8 cellular contexts compared by ENCODE assay signal in genomic region chr1:28507646-28508434, GRCh38. TPM values are rescaled to one million over a fixed set of nuclear protein-coding genes. Genes with fewer than 3 reads are reported as not detected.
DNase-seq lines count a peak whose midpoint lies in the region; TF ChIP-seq lines count a peak whose summit lies in the region.

No MANE protein-coding gene starts in this region.

- H3K4me2 ChIP-seq in H9 (ENCODE audit: insufficient read depth, insufficient read length, low read length) = peak overlapping the region; percentile 65
- peak overlapping the region; percentile 100 for H3K4me2 ChIP-seq in smooth muscle cell

- no peak overlapping the region for H2AK5ac ChIP-seq in H9 (ENCODE audit: insufficient read length, low read length)

- H3K9ac ChIP-seq in H9 (ENCODE audit: extremely low read depth, insufficient read length, low read length) (peak overlapping the region; percentile 99), smooth muscle cell (ENCODE audit: low read depth) (peak overlapping the region; percentile 92)

- H4K91ac ChIP-seq in H9 (ENCODE audit: insufficient read length, low read depth, low read length) = no peak overlapping the region

- H3K36me3 Mint-ChIP-seq in H9 (ENCODE audit: insufficient read depth in 1 of 3, low read depth in 3 of 3) = peaks cover 65 to 74% (median 71%) of the 10 kb centered on the region in 3 experiments

- H3K27ac Mint-ChIP-seq in H9 = peak overlapping the region; percentile 99

- peak overlapping the region; percentile 97 for H3K4me3 Mint-ChIP-seq in H9

- H3K79me1 ChIP-seq in H9 (ENCODE audit: insufficient read depth, low read depth, low read length, poor library complexity, severe bottlenecking) = no peaks in the 10 kb centered on the region

- peak overlapping the region; percentile 83; the same call in 1 of the 2 replicates for H3K14ac ChIP-seq in H9 (ENCODE audit: insufficient read depth, low read length)

- H3K36me3 ChIP-seq in smooth muscle cell (ENCODE audit: low read depth) = peaks cover 8% of the 10 kb centered on the region

- H4K5ac ChIP-seq in H9 (ENCODE audit: insufficient read length, low read depth, low read length) = no peak overlapping the region

- H3K9me3 Mint-ChIP-seq in H9 = peaks cover 7 to 8% of the 10 kb centered on the region in 2 experiments

- WGBS in H9 (ENCODE audit: extremely low coverage, insufficient read length, low lambda C conversion rate) = no CpG with 5 or more reads among the region's 10 CpGs
- 10% methylated on average over 10 of the region's 10 CpGs for WGBS in smooth muscle cell (ENCODE audit: low lambda C conversion rate)

- no peak overlapping the region for H4K8ac ChIP-seq in H9 (replicated peaks; ENCODE audit: insufficient read length, low read depth, low read length)

- H3K18ac ChIP-seq in H9 (ENCODE audit: insufficient read length, low read depth, low read length) = peak overlapping the region; percentile 13

- H2BK120ac ChIP-seq in H9 (ENCODE audit: low read depth, low read length, poor library complexity, severe bottlenecking) = no peak overlapping the region

- peak overlapping the region; percentile 94 for H3K4me3 ChIP-seq in fibroblast of the aortic adventitia (ENCODE audit: low read depth, low read length)
- peak overlapping the region; percentile 94 for H3K4me3 ChIP-seq in smooth muscle cell

- no peak overlapping the region for H3T11ph ChIP-seq in H9 (ENCODE audit: low read length)

- H3K4ac ChIP-seq in H9 (ENCODE audit: low read depth, low read length) = no peak overlapping the region; the same call in 1 of the 2 replicates

- no peak overlapping the region for H2BK15ac ChIP-seq in H9 (ENCODE audit: low read depth, low read length)

- H4K20me1 ChIP-seq in H9 (ENCODE audit: control insufficient read depth, insufficient read depth, insufficient read length) (peaks cover 3% of the 10 kb centered on the region), smooth muscle cell (ENCODE audit: low read depth) (peaks cover 67% of the 10 kb centered on the region)

- H3K27me3 Mint-ChIP-seq in H9 (ENCODE audit: low read depth) = peaks cover 47% of the 10 kb centered on the region

- peaks cover 18 to 37% of the 10 kb centered on the region in 2 experiments for H3K4me1 Mint-ChIP-seq in H9

- DNase-seq in H9 (no peak), fibroblast of the aortic adventitia (ENCODE audit: low read depth) (peak; percentile 11), smooth muscle cell (lab: John Stamatoyannopoulos, UW; ENCODE audit: unreplicated experiment) (no peak), cerebellar cortex (ENCODE audit: low spot score) (no peak), inferior parietal cortex (ENCODE audit: extremely low spot score) (no peak), midbrain (lab: John Stamatoyannopoulos, UW) (no peak)
- DNase-seq in central memory CD4-positive, alpha-beta T cell = no peak

- peaks cover 4% of the 10 kb centered on the region for H3K23me2 ChIP-seq in H9 (ENCODE audit: insufficient read length, low read depth, low read length, poor library complexity, severe bottlenecking)

- H3K4me1 ChIP-seq in H9 (ENCODE audit: insufficient read depth, low read length) = peaks cover 2% of the 10 kb centered on the region; the same call in 1 of the 2 replicates
- peaks cover 29% of the 10 kb centered on the region for H3K4me1 ChIP-seq in smooth muscle cell (ENCODE audit: low read depth)

- TF ChIP-seq CTCF in H9 (conservative IDR thresholded peaks at IDR 0.05) (no peak), VCaP (conservative IDR thresholded peaks at IDR 0.05) (no peak), fibroblast of the aortic adventitia (IDR thresholded peaks at IDR 0.05; ENCODE audit: insufficient read depth, low read length) (no peak), smooth muscle cell (IDR thresholded peaks at IDR 0.05; ENCODE audit: borderline replicate concordance, insufficient read depth, poor library complexity, severe bottlenecking) (no peak)

- H3K56ac ChIP-seq in H9 (ENCODE audit: insufficient read length, low read depth, low read length) = no peak overlapping the region

- H3K27me3 ChIP-seq in H9 (ENCODE audit: insufficient read depth, low read length) (no peaks in the 10 kb centered on the region), smooth muscle cell (ENCODE audit: low read depth) (no peaks in the 10 kb centered on the region)

- H3K79me2 ChIP-seq in H9 (ENCODE audit: insufficient read depth, low read length) (0 out of 2 replicates have a peak, but pooled peaks cover under 1% of the 10 kb centered on the region), smooth muscle cell (ENCODE audit: low read depth) (peaks cover 32% of the 10 kb centered on the region)

- no peak overlapping the region for H3K23ac ChIP-seq in H9 (ENCODE audit: insufficient read length, low read depth, low read length)

- H3K27ac ChIP-seq in H9 (ENCODE audit: insufficient read length, low read depth, low read length) = peak overlapping the region; percentile 89
- H3K27ac ChIP-seq in VCaP = peak overlapping the region; percentile 96
- H3K27ac ChIP-seq in smooth muscle cell (ENCODE audit: low read depth) = peak overlapping the region; percentile 88

- H2BK12ac ChIP-seq in H9 (ENCODE audit: insufficient read length, low read depth, low read length) = no peak overlapping the region

- H2AFZ ChIP-seq in H9 (ENCODE audit: low read length) (no peak overlapping the region), smooth muscle cell (ENCODE audit: low read depth) (no peak overlapping the region)

- H3K9me3 ChIP-seq in H9 (ENCODE audit: control insufficient read depth, low read depth, low read length) = no peaks in the 10 kb centered on the region
- no peaks in the 10 kb centered on the region for H3K9me3 ChIP-seq in smooth muscle cell (replicated peaks; ENCODE audit: low read depth)

- H3F3A ChIP-seq in smooth muscle cell (ENCODE audit: low read depth) = peaks cover 53% of the 10 kb centered on the region

- H2BK5ac ChIP-seq in H9 (ENCODE audit: insufficient read length, low read length) = no peak overlapping the region

- H2BK20ac ChIP-seq in H9 (ENCODE audit: low read depth, low read length, poor library complexity, severe bottlenecking) = no peak overlapping the region

RNA-seq across cellular contexts. Expression of gene RCC1, which starts 2.0 kb away (rescaled TPM):
- total RNA-seq in H9 (2021) (92.1 and 93.6 TPM in 2 replicates), fibroblast of the aortic adventitia (ENCODE audit: low replicate concordance) (28.8 and 101 TPM in 2 replicates), smooth muscle cell (8.9 and 20.1 TPM in 2 replicates)
- 10.5 and 16.1 TPM in 2 replicates for polyA plus RNA-seq in smooth muscle cell

RNA-seq across cellular contexts. Expression of gene TRNAU1AP, which starts 45.0 kb away (rescaled TPM):
- total RNA-seq in H9 (2021) (42.2 and 45.0 TPM in 2 replicates), fibroblast of the aortic adventitia (ENCODE audit: low replicate concordance) (18.8 and 29.7 TPM in 2 replicates), smooth muscle cell (12.0 and 25.1 TPM in 2 replicates)
- polyA plus RNA-seq in smooth muscle cell = 13.8 and 26.2 TPM in 2 replicates
